ENCODE assay signal across 1 cellular context in the genomic region with DNA sequence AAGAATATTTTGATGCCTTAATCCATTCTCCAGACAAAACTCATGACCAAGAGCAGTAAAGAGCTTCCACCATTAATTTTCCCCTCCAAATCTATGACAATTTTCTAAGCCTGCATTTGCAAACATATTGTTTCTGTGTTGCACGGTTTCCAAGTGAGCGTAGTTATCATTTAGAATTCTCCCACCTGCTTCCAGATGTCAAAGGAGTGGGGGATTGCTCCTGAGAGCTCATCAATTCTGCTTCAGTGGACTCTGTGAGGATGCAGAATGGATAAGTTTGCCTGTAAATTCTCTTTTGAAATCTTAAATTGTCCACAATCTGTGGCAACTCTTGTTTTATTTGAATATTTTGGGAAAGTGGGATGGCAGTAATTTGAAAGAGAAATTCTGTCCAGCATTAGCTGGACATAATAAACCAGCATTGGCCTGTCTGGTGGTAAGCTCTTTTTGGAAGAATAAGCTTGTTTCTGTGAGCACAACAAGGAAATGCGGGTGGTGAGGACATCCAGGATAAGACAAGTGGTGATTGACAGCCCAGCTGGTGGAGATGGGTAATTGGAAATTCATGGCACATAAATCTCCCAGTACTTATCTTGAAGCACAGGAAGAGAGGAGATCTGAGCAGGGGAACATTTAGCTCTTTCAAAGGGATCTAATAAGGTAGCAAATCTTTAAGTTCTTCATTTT.
TF ChIP-seq lines count a peak whose summit lies in the region.

No MANE protein-coding gene starts in this region.

TF ChIP-seq in neural cell, 6 proteins besides CTCF, POLR2A, EP300 and RAD21:
- TF ChIP-seq, protein P1, sequence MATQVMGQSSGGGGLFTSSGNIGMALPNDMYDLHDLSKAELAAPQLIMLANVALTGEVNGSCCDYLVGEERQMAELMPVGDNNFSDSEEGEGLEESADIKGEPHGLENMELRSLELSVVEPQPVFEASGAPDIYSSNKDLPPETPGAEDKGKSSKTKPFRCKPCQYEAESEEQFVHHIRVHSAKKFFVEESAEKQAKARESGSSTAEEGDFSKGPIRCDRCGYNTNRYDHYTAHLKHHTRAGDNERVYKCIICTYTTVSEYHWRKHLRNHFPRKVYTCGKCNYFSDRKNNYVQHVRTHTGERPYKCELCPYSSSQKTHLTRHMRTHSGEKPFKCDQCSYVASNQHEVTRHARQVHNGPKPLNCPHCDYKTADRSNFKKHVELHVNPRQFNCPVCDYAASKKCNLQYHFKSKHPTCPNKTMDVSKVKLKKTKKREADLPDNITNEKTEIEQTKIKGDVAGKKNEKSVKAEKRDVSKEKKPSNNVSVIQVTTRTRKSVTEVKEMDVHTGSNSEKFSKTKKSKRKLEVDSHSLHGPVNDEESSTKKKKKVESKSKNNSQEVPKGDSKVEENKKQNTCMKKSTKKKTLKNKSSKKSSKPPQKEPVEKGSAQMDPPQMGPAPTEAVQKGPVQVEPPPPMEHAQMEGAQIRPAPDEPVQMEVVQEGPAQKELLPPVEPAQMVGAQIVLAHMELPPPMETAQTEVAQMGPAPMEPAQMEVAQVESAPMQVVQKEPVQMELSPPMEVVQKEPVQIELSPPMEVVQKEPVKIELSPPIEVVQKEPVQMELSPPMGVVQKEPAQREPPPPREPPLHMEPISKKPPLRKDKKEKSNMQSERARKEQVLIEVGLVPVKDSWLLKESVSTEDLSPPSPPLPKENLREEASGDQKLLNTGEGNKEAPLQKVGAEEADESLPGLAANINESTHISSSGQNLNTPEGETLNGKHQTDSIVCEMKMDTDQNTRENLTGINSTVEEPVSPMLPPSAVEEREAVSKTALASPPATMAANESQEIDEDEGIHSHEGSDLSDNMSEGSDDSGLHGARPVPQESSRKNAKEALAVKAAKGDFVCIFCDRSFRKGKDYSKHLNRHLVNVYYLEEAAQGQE (IDR thresholded peaks at IDR 0.05; ENCODE audit: borderline replicate concordance), result peak; percentile 87
- TF ChIP-seq MXI1 (conservative IDR thresholded peaks at IDR 0.05; ENCODE audit: poor library complexity, severe bottlenecking) (no peak), POLR2AphosphoS5 (IDR thresholded peaks at IDR 0.05) (peak; percentile 18), SMC3 (conservative IDR thresholded peaks at IDR 0.05; ENCODE audit: poor library complexity) (no peak)
